10 cellular contexts compared by ENCODE assay signal in genomic region chr6:27970444-27970843, GRCh38. TPM values are rescaled to one million over a fixed set of nuclear protein-coding genes. Genes with fewer than 3 reads are reported as not detected.
"Had no signal": no experiment of that assay in that cellular context is flagged by ENCODE, and none has a peak within 500 bp of the region (broad histone marks: within the 10 kb centered on the region; RNA-seq: fewer than 3 reads in every experiment).

No MANE protein-coding gene starts in this region.

- H3K36me3 Mint-ChIP-seq: IgD-negative memory B cell had no signal

- H3K27me3 Mint-ChIP-seq: IgD-negative memory B cell had no signal

- FAIRE-seq: HepG2, HTR-8/SVneo had no signal

- H3K27ac Mint-ChIP-seq: IgD-negative memory B cell had no signal

- H3K9ac ChIP-seq: KMS-11 had no signal

- H3K27ac ChIP-seq: HL-60, KMS-11 had no signal

- H3K4me3 Mint-ChIP-seq: IgD-negative memory B cell had no signal

- H3K4me2 ChIP-seq: KMS-11 had no signal

- DNase-seq: IMR-90, KBM-7, KG1 had no signal

- ATAC-seq: HepG2 had no signal

RNA-seq across cellular contexts. Expression of gene OR2B6, which starts 13.4 kb away (rescaled TPM):
- total RNA-seq: HepG2, HT-29, HT1080, IMR-90 had no signal
- polyA plus RNA-seq: IgD-negative memory B cell, IMR-90 had no signal

RNA-seq across cellular contexts. Expression of gene OR2B2, which starts 58.2 kb away (rescaled TPM):
- total RNA-seq: HepG2, HT-29, HT1080, IMR-90 had no signal
- polyA plus RNA-seq: HepG2, IgD-negative memory B cell, IMR-90 had no signal
